Comparison of ENCODE assay signal across 8 cellular contexts in genomic region chrX:320126-320783, GRCh38. TPM values are rescaled to one million over a fixed set of nuclear protein-coding genes. Genes with fewer than 3 reads are reported as not detected.
DNase-seq lines count a peak whose midpoint lies in the region; ATAC-seq and TF ChIP-seq lines count a peak whose summit lies in the region.

No MANE protein-coding gene starts in this region.

- H3K27me3 ChIP-seq in cardiac muscle cell (no peaks in the 10 kb centered on the region), rectal smooth muscle tissue (ENCODE audit: control insufficient read depth, insufficient read depth, low read length) (no peaks in the 10 kb centered on the region)

- H3K4me1 ChIP-seq in cardiac muscle cell (ENCODE audit: low read depth): peaks cover 6% of the 10 kb centered on the region
- H3K4me1 ChIP-seq in rectal smooth muscle tissue (ENCODE audit: control insufficient read depth, insufficient read depth, low read length): peaks cover 3% of the 10 kb centered on the region

- peak overlapping the region; percentile 72 for H3K27ac ChIP-seq in cardiac muscle cell
- H3K27ac ChIP-seq in rectal smooth muscle tissue (ENCODE audit: low read depth, low read length): no peak overlapping the region

- TF ChIP-seq CTCF in WI38 (IDR thresholded peaks at IDR 0.05; ENCODE audit: low read depth, low read length) (no peak), cardiac muscle cell (IDR thresholded peaks at IDR 0.05; ENCODE audit: low read depth, low read length) (no peak)

- ATAC-seq in HG02970 (IDR thresholded peaks at IDR 0.05; ENCODE audit: low FRiP score, unreplicated experiment): no peak

- H3K9me3 ChIP-seq in cardiac muscle cell (ENCODE audit: low read depth): no peaks in the 10 kb centered on the region

- peak overlapping the region; percentile 92 for H3K4me3 ChIP-seq in GM08714 (ENCODE audit: low read length)
- peak overlapping the region; percentile 89 for H3K4me3 ChIP-seq in WI38 (ENCODE audit: low read depth, low read length)
- peak overlapping the region; percentile 85 for H3K4me3 ChIP-seq in cardiac muscle cell
- peak overlapping the region; percentile 82 for H3K4me3 ChIP-seq in rectal smooth muscle tissue (ENCODE audit: low read length)

- peak in 1 of 2 donors; percentile 40 for DNase-seq in cardiac muscle cell (ENCODE audit: low read depth in 1 of 2, low spot score in 1 of 2)
- no peak for DNase-seq in GF-D8 (lab: John Stamatoyannopoulos, UW)
- no peak for DNase-seq in NAMALWA (ENCODE audit: low spot score)
- DNase-seq in HuH-7 (ENCODE audit: low spot score): no peak

- H3K9ac ChIP-seq in rectal smooth muscle tissue (ENCODE audit: low read length): peak overlapping the region; percentile 93

- H3K36me3 ChIP-seq in cardiac muscle cell: no peaks in the 10 kb centered on the region
- peaks cover 5% of the 10 kb centered on the region for H3K36me3 ChIP-seq in rectal smooth muscle tissue (ENCODE audit: control insufficient read depth, insufficient read depth, low read length)

RNA-seq across cellular contexts. Expression of gene GTPBP6, which starts 1.7 kb away (rescaled TPM):
- 54.5 and 60.9 TPM in 2 replicates for total RNA-seq in cardiac muscle cell
- polyA plus RNA-seq in cardiac muscle cell: 59.2 and 79.2 TPM in 2 replicates

RNA-seq across cellular contexts. Expression of gene PLCXD1, which starts 39.1 kb away (rescaled TPM):
- total RNA-seq in cardiac muscle cell: 43.4 and 50.4 TPM in 2 replicates
- polyA plus RNA-seq in cardiac muscle cell: 16.6 and 20.6 TPM in 2 replicates
